Comparison of ENCODE assay signal across 17 cellular contexts in the genomic region with DNA sequence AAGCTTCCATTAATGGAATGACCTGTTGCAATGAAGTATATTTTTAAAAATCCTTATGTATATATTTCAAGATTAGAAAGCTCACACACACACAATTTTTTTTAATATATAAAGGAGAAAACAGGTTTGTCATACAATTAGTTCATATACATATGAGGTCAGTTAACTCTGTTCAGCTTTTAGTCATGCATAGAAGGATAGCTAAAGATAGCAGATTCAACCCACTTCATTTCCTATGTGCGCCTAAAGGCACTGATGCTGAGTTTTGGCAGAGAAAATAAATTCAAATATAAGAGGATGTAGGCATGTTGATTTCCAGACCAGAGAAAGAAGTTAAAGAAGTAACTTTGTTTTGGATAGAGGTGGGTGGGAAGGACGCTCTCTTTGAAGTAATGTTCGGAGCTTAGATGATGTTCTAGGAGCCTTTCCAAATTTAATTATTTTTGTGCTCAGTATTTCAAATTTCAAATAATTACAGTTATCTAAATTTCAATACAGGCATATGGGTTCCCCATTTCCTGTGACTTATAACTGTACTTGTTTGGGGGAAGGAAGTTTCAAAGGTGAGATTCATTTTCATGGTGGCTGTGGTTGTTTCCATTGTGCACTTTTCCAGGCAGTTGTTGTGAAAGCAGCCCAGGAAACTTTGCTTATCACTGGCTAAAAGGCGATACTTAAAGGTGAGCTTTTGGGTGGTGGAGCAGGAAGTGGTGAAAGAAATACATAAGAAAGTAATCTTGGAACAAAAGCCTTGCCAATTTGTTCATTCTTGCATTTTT.
"Had no signal": no experiment of that assay in that cellular context is flagged by ENCODE, and none has a peak within 500 bp of the region (broad histone marks: within the 10 kb centered on the region; RNA-seq: fewer than 3 reads in every experiment).

No MANE protein-coding gene starts in this region.

- H3K4me1 ChIP-seq: left ventricle myocardium inferior, pancreas had no signal

- H3K36me3 ChIP-seq: left ventricle myocardium inferior, neural progenitor cell, pancreas, WERI-Rb-1 had no signal

- H3K79me2 ChIP-seq: hepatocyte had no signal

- H3K27ac ChIP-seq: hepatocyte, left ventricle myocardium inferior, neural progenitor cell, pancreas, WERI-Rb-1 had no signal

- DNase-seq: activated CD4-positive, alpha-beta T cell treated with anti-CD3 and anti-CD28 coated beads for 36 hours; activated CD8-positive, alpha-beta memory T cell treated with anti-CD3 and anti-CD28 coated beads, Interleukin-2, amount 50 U/mL, for 48 hours; activated CD8-positive, alpha-beta T cell treated with anti-CD3 and anti-CD28 coated beads, Interleukin-2, amount 10 ng/mL, durations not matched to agents 7 days and 5 days; activated naive CD4-positive, alpha-beta T cell treated with anti-CD3 and anti-CD28 coated beads, Interleukin-2, amount 10 ng/mL, durations not matched to agents 7 days and 5 days; caudate nucleus; cortex of kidney; effector memory CD8-positive, alpha-beta T cell; kidney; left ventricle myocardium inferior; pancreas; stimulated activated CD4-positive, alpha-beta T cell treated with anti-CD3 and anti-CD28 coated beads, Interleukin-12 subunit alpha, Interleukin-12 subunit beta, amount 100 ng/mL, for 4 hours; stimulated activated naive CD4-positive, alpha-beta T cell treated with Interleukin-2 at 50 U/mL for 16 hours; T-helper 9 cell; trophoblast cell; WERI-Rb-1 had no signal

- H3K9ac ChIP-seq: neural progenitor cell had no signal

- H2AFZ ChIP-seq: hepatocyte, neural progenitor cell had no signal

- FAIRE-seq: kidney, pancreas had no signal

- H3K9me3 ChIP-seq: left ventricle myocardium inferior, pancreas had no signal

- H3K4me2 ChIP-seq: hepatocyte, neural progenitor cell had no signal

- ATAC-seq: activated CD4-positive, alpha-beta T cell treated with anti-CD3 and anti-CD28 coated beads for 36 hours; activated CD8-positive, alpha-beta T cell treated with anti-CD3 and anti-CD28 coated beads, Interleukin-2, amount 10 ng/mL, durations not matched to agents 7 days and 5 days; effector memory CD8-positive, alpha-beta T cell; pancreas had no signal

- H3K27me3 ChIP-seq: hepatocyte, neural progenitor cell, pancreas had no signal

- H3K4me3 ChIP-seq: hepatocyte, left ventricle myocardium inferior, neural progenitor cell, pancreas had no signal
